1 cellular context compared by ENCODE assay signal in genomic region chr3:49017978-49018706, GRCh38.
TF ChIP-seq lines count a peak whose summit lies in the region.

Gene DALRD3, minus strand, starts transcription at chr3:49018580. Its CDS starts 16 bp downstream, at chr3:49018564.

TF ChIP-seq in HepG2, 621 proteins besides CTCF, POLR2A, EP300 and RAD21 (continued from another document and continues in another):
- peak; percentile 75 for TF ChIP-seq NR0B2 (CRISPR knock-in tag; IDR thresholded peaks at IDR 0.05)
- TF ChIP-seq ZBTB1 (CRISPR knock-in tag; IDR thresholded peaks at IDR 0.05; ENCODE audit: borderline replicate concordance), result no peak
- TF ChIP-seq GMEB1 (CRISPR knock-in tag; IDR thresholded peaks at IDR 0.05; ENCODE audit: borderline replicate concordance), result peak; percentile 72; the same call in 1 of the 2 replicates
- peak; percentile 98 for TF ChIP-seq AGO1 (IDR thresholded peaks at IDR 0.05; ENCODE audit: low read depth, low read length, poor library complexity, severe bottlenecking)
- peak; percentile 82; the same call in 1 of the 2 replicates for TF ChIP-seq ZNF30 (CRISPR knock-in tag; IDR thresholded peaks at IDR 0.05)
- TF ChIP-seq FOSL2 (CRISPR knock-in tag; IDR thresholded peaks at IDR 0.05), result no peak
- peak; percentile 81 for TF ChIP-seq ELF1 (CRISPR knock-in tag; IDR thresholded peaks at IDR 0.05)
- peak; percentile 78; the same call in 1 of the 2 replicates for TF ChIP-seq ZNF564 (CRISPR knock-in tag; IDR thresholded peaks at IDR 0.05)
- TF ChIP-seq PHF20 (CRISPR knock-in tag; IDR thresholded peaks at IDR 0.05), result peak; percentile 79
- TF ChIP-seq REPIN1 (CRISPR knock-in tag; IDR thresholded peaks at IDR 0.05; ENCODE audit: borderline replicate concordance, low read depth), result no peak
- no peak for TF ChIP-seq ZBTB40 (IDR thresholded peaks at IDR 0.05)
- TF ChIP-seq ZBTB40 (CRISPR knock-in tag; IDR thresholded peaks at IDR 0.05), result peak; percentile 65; the same call in 1 of the 2 replicates
- TF ChIP-seq ZBTB10 (CRISPR knock-in tag; IDR thresholded peaks at IDR 0.05; ENCODE audit: borderline replicate concordance), result peak; percentile 58; the same call in 1 of the 2 replicates
- TF ChIP-seq ZNF589 (CRISPR knock-in tag; conservative IDR thresholded peaks at IDR 0.05), result peak; percentile 71; the same call in 1 of the 2 replicates
- no peak for TF ChIP-seq U2AF2 (IDR thresholded peaks at IDR 0.05; ENCODE audit: low read depth, low read length)
- TF ChIP-seq ZMYM4 (CRISPR knock-in tag; IDR thresholded peaks at IDR 0.05), result peak; percentile 57; the same call in 1 of the 2 replicates
- peak; percentile 12; the same call in 1 of the 2 replicates for TF ChIP-seq MNT (IDR thresholded peaks at IDR 0.05)
- TF ChIP-seq POGK (CRISPR knock-in tag; conservative IDR thresholded peaks at IDR 0.05), result peak; percentile 83
- TF ChIP-seq ZNF879 (CRISPR knock-in tag; IDR thresholded peaks at IDR 0.05), result peak; percentile 90
- TF ChIP-seq ZNF256 (CRISPR knock-in tag; conservative IDR thresholded peaks at IDR 0.05), result 0 out of 2 replicates have a peak, but pooled peaks have one; percentile 38
- TF ChIP-seq ZNF282 (IDR thresholded peaks at IDR 0.05; ENCODE audit: partially characterized antibody), result no peak
- 0 out of 2 replicates have a peak, but pooled peaks have one; percentile 59 for TF ChIP-seq THAP7 (CRISPR knock-in tag; IDR thresholded peaks at IDR 0.05)
- TF ChIP-seq SOX6 (IDR thresholded peaks at IDR 0.05), result no peak
- TF ChIP-seq SOX6 (CRISPR knock-in tag; IDR thresholded peaks at IDR 0.05), result peak; percentile 65
- TF ChIP-seq HIVEP1 (CRISPR knock-in tag; IDR thresholded peaks at IDR 0.05), result peak; percentile 75; the same call in 1 of the 2 replicates
- TF ChIP-seq MXD4 (CRISPR knock-in tag; IDR thresholded peaks at IDR 0.05), result no peak
- peak; percentile 76 for TF ChIP-seq SALL1 (CRISPR knock-in tag; IDR thresholded peaks at IDR 0.05)
- peak; percentile 79 for TF ChIP-seq YEATS4 (CRISPR knock-in tag; IDR thresholded peaks at IDR 0.05; ENCODE audit: borderline replicate concordance)
- TF ChIP-seq MXI1 (IDR thresholded peaks at IDR 0.05; ENCODE audit: borderline replicate concordance, low read depth, low read length), result peak; percentile 65; the same call in 2 of the 3 replicates
- no peak for TF ChIP-seq TRAFD1 (CRISPR knock-in tag; IDR thresholded peaks at IDR 0.05; ENCODE audit: borderline replicate concordance)
- 0 out of 2 replicates have a peak, but pooled peaks have one; percentile 72 for TF ChIP-seq ZBTB8A (CRISPR knock-in tag; IDR thresholded peaks at IDR 0.05; ENCODE audit: borderline replicate concordance, low read depth)
- no peak for TF ChIP-seq SIN3B (IDR thresholded peaks at IDR 0.05; ENCODE audit: low read length)
- TF ChIP-seq ZSCAN12 (CRISPR knock-in tag; IDR thresholded peaks at IDR 0.05), result no peak; the same call in 1 of the 2 replicates
- TF ChIP-seq FOXO4 (CRISPR knock-in tag; conservative IDR thresholded peaks at IDR 0.05), result no peak; the same call in 1 of the 2 replicates
- peak; percentile 82 for TF ChIP-seq RBM22 (optimal IDR thresholded peaks at IDR 0.05; ENCODE audit: low read length)
